Comparison of ENCODE assay signal across 3 cellular contexts in the genomic region with DNA sequence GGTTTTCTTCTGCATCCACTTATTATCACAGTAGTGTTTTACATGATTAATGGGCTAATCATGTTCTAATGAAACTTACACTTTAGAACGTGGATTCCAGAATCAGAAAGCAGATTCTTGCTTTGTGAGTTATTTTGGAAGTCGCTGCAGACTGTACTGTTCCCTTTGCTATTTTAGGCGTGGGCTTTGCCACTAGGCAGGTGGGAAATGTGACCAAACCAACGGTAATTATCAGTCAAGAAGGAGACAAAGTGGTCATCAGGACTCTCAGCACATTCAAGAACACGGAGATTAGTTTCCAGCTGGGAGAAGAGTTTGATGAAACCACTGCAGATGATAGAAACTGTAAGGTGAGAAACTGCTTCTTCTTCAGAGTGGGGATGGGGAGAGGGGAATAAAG.
TF ChIP-seq lines count a peak whose summit lies in the region.

No MANE protein-coding gene starts in this region.

TF ChIP-seq in GM23338, 12 proteins besides CTCF, POLR2A, EP300 and RAD21 (continues in another document):
- TF ChIP-seq, protein P1, sequence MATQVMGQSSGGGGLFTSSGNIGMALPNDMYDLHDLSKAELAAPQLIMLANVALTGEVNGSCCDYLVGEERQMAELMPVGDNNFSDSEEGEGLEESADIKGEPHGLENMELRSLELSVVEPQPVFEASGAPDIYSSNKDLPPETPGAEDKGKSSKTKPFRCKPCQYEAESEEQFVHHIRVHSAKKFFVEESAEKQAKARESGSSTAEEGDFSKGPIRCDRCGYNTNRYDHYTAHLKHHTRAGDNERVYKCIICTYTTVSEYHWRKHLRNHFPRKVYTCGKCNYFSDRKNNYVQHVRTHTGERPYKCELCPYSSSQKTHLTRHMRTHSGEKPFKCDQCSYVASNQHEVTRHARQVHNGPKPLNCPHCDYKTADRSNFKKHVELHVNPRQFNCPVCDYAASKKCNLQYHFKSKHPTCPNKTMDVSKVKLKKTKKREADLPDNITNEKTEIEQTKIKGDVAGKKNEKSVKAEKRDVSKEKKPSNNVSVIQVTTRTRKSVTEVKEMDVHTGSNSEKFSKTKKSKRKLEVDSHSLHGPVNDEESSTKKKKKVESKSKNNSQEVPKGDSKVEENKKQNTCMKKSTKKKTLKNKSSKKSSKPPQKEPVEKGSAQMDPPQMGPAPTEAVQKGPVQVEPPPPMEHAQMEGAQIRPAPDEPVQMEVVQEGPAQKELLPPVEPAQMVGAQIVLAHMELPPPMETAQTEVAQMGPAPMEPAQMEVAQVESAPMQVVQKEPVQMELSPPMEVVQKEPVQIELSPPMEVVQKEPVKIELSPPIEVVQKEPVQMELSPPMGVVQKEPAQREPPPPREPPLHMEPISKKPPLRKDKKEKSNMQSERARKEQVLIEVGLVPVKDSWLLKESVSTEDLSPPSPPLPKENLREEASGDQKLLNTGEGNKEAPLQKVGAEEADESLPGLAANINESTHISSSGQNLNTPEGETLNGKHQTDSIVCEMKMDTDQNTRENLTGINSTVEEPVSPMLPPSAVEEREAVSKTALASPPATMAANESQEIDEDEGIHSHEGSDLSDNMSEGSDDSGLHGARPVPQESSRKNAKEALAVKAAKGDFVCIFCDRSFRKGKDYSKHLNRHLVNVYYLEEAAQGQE (IDR thresholded peaks at IDR 0.05; ENCODE audit: unreplicated experiment) = no peak
- TF ChIP-seq ZNF331 (CRISPR knock-in tag; IDR thresholded peaks at IDR 0.05; ENCODE audit: low read depth) (no peak), ZNF114 (CRISPR knock-in tag; IDR thresholded peaks at IDR 0.05) (no peak), POLR2AphosphoS5 (IDR thresholded peaks at IDR 0.05; ENCODE audit: low read depth) (no peak), EZH2 (IDR thresholded peaks at IDR 0.05; ENCODE audit: low read depth, unreplicated experiment) (no peak), JUNB (IDR thresholded peaks at IDR 0.05; ENCODE audit: unreplicated experiment) (no peak), EZH2phosphoT487 (IDR thresholded peaks at IDR 0.05; ENCODE audit: unreplicated experiment) (no peak), STAT1 (IDR thresholded peaks at IDR 0.05; ENCODE audit: unreplicated experiment) (no peak)

TF ChIP-seq in neural cell, 6 proteins besides CTCF, POLR2A, EP300 and RAD21 (continued from another document):
- TF ChIP-seq, protein P1 (IDR thresholded peaks at IDR 0.05; ENCODE audit: borderline replicate concordance) = no peak
- TF ChIP-seq EZH2 (IDR thresholded peaks at IDR 0.05; ENCODE audit: borderline replicate concordance, insufficient read depth, low read length, poor library complexity, severe bottlenecking) (no peak), MXI1 (conservative IDR thresholded peaks at IDR 0.05; ENCODE audit: poor library complexity, severe bottlenecking) (no peak)

TF ChIP-seq in SK-N-SH treated with all-trans-retinoic acid at 6 μM for 48 hours, 23 proteins besides CTCF, POLR2A, EP300 and RAD21 (continued from another document):
- TF ChIP-seq ZC3H10 (CRISPR knock-in tag; IDR thresholded peaks at IDR 0.05) = no peak
- TF ChIP-seq ISL1 (CRISPR knock-in tag; IDR thresholded peaks at IDR 0.05) = no peak
- no peak for TF ChIP-seq RARB (CRISPR knock-in tag; IDR thresholded peaks at IDR 0.05)
- no peak for TF ChIP-seq BACH2 (CRISPR knock-in tag; IDR thresholded peaks at IDR 0.05; ENCODE audit: borderline replicate concordance)
- TF ChIP-seq, protein P2, sequence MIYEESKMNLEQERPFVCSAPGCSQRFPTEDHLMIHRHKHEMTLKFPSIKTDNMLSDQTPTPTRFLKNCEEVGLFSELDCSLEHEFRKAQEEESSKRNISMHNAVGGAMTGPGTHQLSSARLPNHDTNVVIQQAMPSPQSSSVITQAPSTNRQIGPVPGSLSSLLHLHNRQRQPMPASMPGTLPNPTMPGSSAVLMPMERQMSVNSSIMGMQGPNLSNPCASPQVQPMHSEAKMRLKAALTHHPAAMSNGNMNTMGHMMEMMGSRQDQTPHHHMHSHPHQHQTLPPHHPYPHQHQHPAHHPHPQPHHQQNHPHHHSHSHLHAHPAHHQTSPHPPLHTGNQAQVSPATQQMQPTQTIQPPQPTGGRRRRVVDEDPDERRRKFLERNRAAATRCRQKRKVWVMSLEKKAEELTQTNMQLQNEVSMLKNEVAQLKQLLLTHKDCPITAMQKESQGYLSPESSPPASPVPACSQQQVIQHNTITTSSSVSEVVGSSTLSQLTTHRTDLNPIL (CRISPR knock-in tag; IDR thresholded peaks at IDR 0.05; ENCODE audit: low read depth) = no peak
- TF ChIP-seq TCF4 (CRISPR knock-in tag; IDR thresholded peaks at IDR 0.05; ENCODE audit: borderline replicate concordance) = no peak
